Comparison of ENCODE assay signal across 9 cellular contexts in genomic region chr22:39946571-39947407, GRCh38. TPM values are rescaled to one million over a fixed set of nuclear protein-coding genes. Genes with fewer than 3 reads are reported as not detected.
A peak's percentile ranks its signal among the peaks of the same experiment; 100 is the strongest.
DNase-seq lines count a peak whose midpoint lies in the region; ATAC-seq and TF ChIP-seq lines count a peak whose summit lies in the region.
"Had no signal": no experiment of that assay in that cellular context is flagged by ENCODE, and none has a peak within 500 bp of the region (broad histone marks: within the 10 kb centered on the region; RNA-seq: fewer than 3 reads in every experiment).

No MANE protein-coding gene starts in this region.

- no peak for TF ChIP-seq POLR2A in breast epithelium (IDR thresholded peaks at IDR 0.05)
- no peak for TF ChIP-seq POLR2A in thyroid gland (IDR thresholded peaks at IDR 0.05)

- H3K27ac Mint-ChIP-seq in MCF 10A (ENCODE audit: low read depth, unreplicated experiment) = no peak overlapping the region

- H3K36me3 Mint-ChIP-seq in MCF 10A (ENCODE audit: insufficient read depth, unreplicated experiment) = no peaks in the 10 kb centered on the region

- 44 to 59% methylated on average over 9 to 10 of the region's 10 CpGs for WGBS in thyroid gland, 2 donors

- TF ChIP-seq CTCF in breast epithelium (IDR thresholded peaks at IDR 0.05) (no peak), MCF 10A (IDR thresholded peaks at IDR 0.05; ENCODE audit: unreplicated experiment) (no peak), thyroid gland (IDR thresholded peaks at IDR 0.05) (no peak)

- no peaks in the 10 kb centered on the region for H3K4me1 Mint-ChIP-seq in MCF 10A (ENCODE audit: insufficient read depth, unreplicated experiment)

- intact Hi-C loops in breast epithelium (cut with DNase I; ENCODE audit: low total_unique reads) (no loop called here), MCF 10A (cut with micrococcal nuclease) (no loop called here), thyroid gland (cut with DNase I) (no loop called here)

- no peaks in the 10 kb centered on the region for H3K9me3 Mint-ChIP-seq in MCF 10A (ENCODE audit: unreplicated experiment)

- no peaks in the 10 kb centered on the region for H3K36me3 ChIP-seq in breast epithelium
- peaks cover 29% of the 10 kb centered on the region for H3K36me3 ChIP-seq in effector memory CD4-positive, alpha-beta T cell (ENCODE audit: control insufficient read depth, insufficient read depth, low read length)
- H3K36me3 ChIP-seq in thyroid gland = no peaks in the 10 kb centered on the region

- H3K9me3 ChIP-seq in breast epithelium = no peaks in the 10 kb centered on the region
- H3K9me3 ChIP-seq in effector memory CD4-positive, alpha-beta T cell (ENCODE audit: control insufficient read depth, low read length) = no peaks in the 10 kb centered on the region
- H3K9me3 ChIP-seq in thyroid gland = no peaks in the 10 kb centered on the region

- ATAC-seq in GM21447 (IDR thresholded peaks at IDR 0.05; ENCODE audit: unreplicated experiment) = no peak
- no peak for ATAC-seq in HG02610 (IDR thresholded peaks at IDR 0.05; ENCODE audit: unreplicated experiment)
- ATAC-seq in HG03108 (IDR thresholded peaks at IDR 0.05; ENCODE audit: unreplicated experiment) = no peak

- no TSS peak for BruUV-seq in MCF 10A (replicated peaks; lab: Mats Ljungman, UMichigan)

- H3K4me1 ChIP-seq in breast epithelium (peaks cover 0 to 14% of the 10 kb centered on the region in 2 donors), thyroid gland (peaks cover 51 to 64% of the 10 kb centered on the region in 2 donors)
- H3K4me1 ChIP-seq in effector memory CD4-positive, alpha-beta T cell (ENCODE audit: control insufficient read depth, insufficient read depth, low read length, poor library complexity, severe bottlenecking) = peaks cover 84% of the 10 kb centered on the region

- H3K27ac ChIP-seq in breast epithelium (peak overlapping the region; percentile 83 to 90), thyroid gland (peak overlapping the region; percentile 16 to 73 (median 17))
- H3K27ac ChIP-seq in effector memory CD4-positive, alpha-beta T cell (ENCODE audit: insufficient read depth, low read length, poor library complexity, severe bottlenecking) = peak overlapping the region; percentile 34

- H3K4me3 Mint-ChIP-seq in MCF 10A (ENCODE audit: unreplicated experiment) = no peak overlapping the region

- DNase-seq in breast epithelium (ENCODE audit: low spot score in 2 of 2) = peak in 1 of 2 donors; percentile 76
- DNase-seq in MCF 10A (ENCODE audit: unreplicated experiment) = no peak
- peak; percentile 57 to 88 for DNase-seq in NOMO-1 (lab: John Stamatoyannopoulos, UW; ENCODE audit: unreplicated experiment in 2 of 2)
- DNase-seq in effector memory CD4-positive, alpha-beta T cell = no peak
- peak; percentile 34 to 37 for DNase-seq in thyroid gland

- H3K27me3 ChIP-seq in breast epithelium (no peaks in the 10 kb centered on the region), thyroid gland (no peaks in the 10 kb centered on the region)
- H3K27me3 ChIP-seq in effector memory CD4-positive, alpha-beta T cell (replicated peaks; ENCODE audit: control insufficient read depth, insufficient read depth, low read length, poor library complexity, severe bottlenecking) = no peaks in the 10 kb centered on the region

- H3K27me3 Mint-ChIP-seq in MCF 10A (ENCODE audit: insufficient read depth, unreplicated experiment) = no peaks in the 10 kb centered on the region

- CTCF ChIA-PET in MCF 10A (lab: Yijun Ruan, JAX) = interaction anchor here (0.7 to 0.8 kb wide), 2 partner anchors 31 to 78 kb away, joined by 3 read pairs; no protein-coding TSS in a partner anchor

- peak overlapping the region in 1 of 3 donors; percentile 13 for H3K4me3 ChIP-seq in breast epithelium
- H3K4me3 ChIP-seq in effector memory CD4-positive, alpha-beta T cell (ENCODE audit: insufficient read depth, low read depth, low read length, poor library complexity, severe bottlenecking) = no peak overlapping the region
- no peak overlapping the region for H3K4me3 ChIP-seq in thyroid gland (replicated peaks in 1 of 3)

- POLR2A ChIA-PET in MCF 10A (lab: Yijun Ruan, JAX) = interaction anchor here (1.3 kb wide), 1 partner anchor 22 kb away, joined by 4 read pairs; no protein-coding TSS in a partner anchor

RNA-seq across cellular contexts. Expression of gene TMA7B, which starts 13.4 kb away (rescaled TPM):
- total RNA-seq in breast epithelium (under 1 TPM in 1 of 3 donors, not detected in 2; 0.16 TPM), MCF 10A (2022) (not detected in 2 replicates), thyroid gland (under 1 TPM in 1 of 4 donors, not detected in 3; 0.59 TPM)

RNA-seq across cellular contexts. Expression of gene GRAP2, which starts 45.9 kb away (rescaled TPM):
- 1 to 10 TPM in 2 of 3 donors, under 1 TPM in 1; 0.66 to 8.0 (median 3.5) TPM for total RNA-seq in breast epithelium
- total RNA-seq in MCF 10A (2022) = 0.12 TPM in 1 of 2 replicates, not detected in the other
- total RNA-seq in thyroid gland = 1 to 10 TPM in 2 of 4 donors, under 1 TPM in 2; 0.27 to 7.2 (median 0.96) TPM

RNA-seq across cellular contexts. Expression of gene FAM83F, which starts 48.0 kb away (rescaled TPM):
- total RNA-seq in breast epithelium = 10 to 100 TPM in 1 of 3 donors, 1 to 10 TPM in 2; 4.5 to 15.5 (median 7.5) TPM
- total RNA-seq in MCF 10A (2022) = 33.1 and 41.3 TPM in 2 replicates
- total RNA-seq in thyroid gland = 10 to 100 TPM; 19.2 to 35.6 (median 26.1) TPM

RNA-seq across cellular contexts. Expression of gene ENTHD1, which starts 53.2 kb away (rescaled TPM):
- total RNA-seq in breast epithelium (not detected), MCF 10A (2022) (not detected in 2 replicates), thyroid gland (1 to 10 TPM in 1 of 4 donors, not detected in 3; 1.3 TPM)
- total RNA-seq: liver had no signal

Comparison
In these comparisons a context has a peak if more than half of its experiments do, and no peak if none do; other contexts are left out.
1. DNase-seq: peak in NOMO-1 (2 of 2) and thyroid gland (2 of 2); none in MCF 10A (single experiment) and effector memory CD4-positive, alpha-beta T cell (0 of 3).
2. H3K27ac ChIP-seq: peak in every context shown above with its lines; median percentile 86 in breast epithelium; 34 in effector memory CD4-positive, alpha-beta T cell; 17 in thyroid gland.